ENCODE assay signal across 11 cellular contexts in genomic region chr16:15502041-15502725, GRCh38.
DNase-seq lines count a peak whose midpoint lies in the region; ATAC-seq and TF ChIP-seq lines count a peak whose summit lies in the region.
"Had no signal": no experiment of that assay in that cellular context is flagged by ENCODE, and none has a peak within 500 bp of the region (broad histone marks: within the 10 kb centered on the region; RNA-seq: fewer than 3 reads in every experiment).

No MANE protein-coding gene starts in this region.

- H3K36me3 ChIP-seq in HUES48 (ENCODE audit: control insufficient read depth, insufficient read depth, low read length) (no peaks in the 10 kb centered on the region), ascending aorta (peaks cover 0 to 3% of the 10 kb centered on the region in 2 donors), kidney epithelial cell (ENCODE audit: control insufficient read depth, insufficient read depth, low read length) (no peaks in the 10 kb centered on the region), left ventricle myocardium inferior (no peaks in the 10 kb centered on the region)

- peak; percentile 86 for DNase-seq in AG08395 (ENCODE audit: low spot score)
- DNase-seq in ascending aorta (ENCODE audit: low spot score in 2 of 2) = peak in 1 of 2 donors; percentile 70
- DNase-seq in kidney epithelial cell (ENCODE audit: low read depth) = peak; percentile 91
- no peak for DNase-seq in activated T-cell treated with anti-CD3 and anti-CD28 coated beads for 4 hours
- no peak for DNase-seq in left ventricle myocardium inferior
- DNase-seq in activated CD8-positive, alpha-beta memory T cell treated with anti-CD3 and anti-CD28 coated beads, Interleukin-2, amount 50 U/mL, for 48 hours = no peak
- DNase-seq: activated CD4-positive, alpha-beta T cell treated with anti-CD3 and anti-CD28 coated beads, Interleukin-2, amount 50 U/mL, for 1 hour; effector memory CD8-positive, alpha-beta T cell; NCI-H1436 had no signal

- H3K9me3 ChIP-seq in HUES48 (ENCODE audit: control insufficient read depth, insufficient read depth, low read length) (no peaks in the 10 kb centered on the region), ascending aorta (no peaks in the 10 kb centered on the region), left ventricle myocardium inferior (replicated peaks) (no peaks in the 10 kb centered on the region)

- no peak overlapping the region for H3K9ac ChIP-seq in HUES48 (ENCODE audit: low read depth, low read length)

- H3K4me3 ChIP-seq in HUES48 (ENCODE audit: low read depth, low read length) (no peak overlapping the region), ascending aorta (no peak overlapping the region), kidney epithelial cell (ENCODE audit: low read depth, low read length) (no peak overlapping the region), left ventricle myocardium inferior (no peak overlapping the region)

- H3K4me1 ChIP-seq in HUES48 (ENCODE audit: control insufficient read depth, insufficient read depth, low read length) (peaks cover 8% of the 10 kb centered on the region), ascending aorta (peaks cover 0 to 4% of the 10 kb centered on the region in 2 donors), left ventricle myocardium inferior (peaks cover 7% of the 10 kb centered on the region)

- TF ChIP-seq CTCF in ascending aorta (IDR thresholded peaks at IDR 0.05) (no peak), kidney epithelial cell (IDR thresholded peaks at IDR 0.05; ENCODE audit: insufficient read depth, low read length, poor library complexity, severe bottlenecking) (no peak), left ventricle myocardium inferior (IDR thresholded peaks at IDR 0.05; ENCODE audit: borderline replicate concordance) (no peak)

- intact Hi-C loops in ascending aorta (cut with DNase I) (loop anchor here (1.0 kb wide), 1 partner anchor 13 kb away; no protein-coding TSS in a partner anchor), left ventricle myocardium inferior (cut with micrococcal nuclease) (no loop called here)

- H3K27ac ChIP-seq in HUES48 (ENCODE audit: low read depth, low read length) = peak overlapping the region; percentile 58
- H3K27ac ChIP-seq in ascending aorta = peak overlapping the region; percentile 41 to 42
- no peak overlapping the region for H3K27ac ChIP-seq in left ventricle myocardium inferior (replicated peaks)

- no peak for ATAC-seq in HG03108 (IDR thresholded peaks at IDR 0.05; ENCODE audit: unreplicated experiment)
- ATAC-seq: effector memory CD8-positive, alpha-beta T cell had no signal

- no peaks in the 10 kb centered on the region for H3K27me3 ChIP-seq in HUES48 (ENCODE audit: control insufficient read depth, insufficient read depth, low read length)
- H3K27me3 ChIP-seq in ascending aorta = no peaks in the 10 kb centered on the region
- no peaks in the 10 kb centered on the region for H3K27me3 ChIP-seq in kidney epithelial cell (ENCODE audit: control insufficient read depth, insufficient read depth, low read length)
- H3K27me3 ChIP-seq in left ventricle myocardium inferior (ENCODE audit: low read depth) = no peaks in the 10 kb centered on the region

Comparison
In these comparisons a context has a peak if more than half of its experiments do, and no peak if none do; other contexts are left out.
1. DNase-seq: peak in AG08395 (single experiment) and kidney epithelial cell (single experiment); none in activated T-cell treated with anti-CD3 and anti-CD28 coated beads for 4 hours (single experiment), left ventricle myocardium inferior (single experiment) and activated CD8-positive, alpha-beta memory T cell treated with anti-CD3 and anti-CD28 coated beads, Interleukin-2, amount 50 U/mL, for 48 hours (single experiment).